Comparison of ENCODE assay signal across 8 cellular contexts in genomic region chr1:95041491-95042165, GRCh38. TPM values are rescaled to one million over a fixed set of nuclear protein-coding genes. Genes with fewer than 3 reads are reported as not detected.
A peak's percentile ranks its signal among the peaks of the same experiment; 100 is the strongest.
DNase-seq lines count a peak whose midpoint lies in the region; ATAC-seq and TF ChIP-seq lines count a peak whose summit lies in the region.
"Had no signal": no experiment of that assay in that cellular context is flagged by ENCODE, and none has a peak within 500 bp of the region (broad histone marks: within the 10 kb centered on the region; RNA-seq: fewer than 3 reads in every experiment).

No MANE protein-coding gene starts in this region.

- no peaks in the 10 kb centered on the region for H3K36me3 ChIP-seq in kidney epithelial cell (ENCODE audit: control insufficient read depth, insufficient read depth, low read length)

- no peaks in the 10 kb centered on the region for H3K27me3 Mint-ChIP-seq in MCF 10A (ENCODE audit: insufficient read depth, unreplicated experiment)
- H3K27me3 Mint-ChIP-seq: stimulated activated naive CD8-positive, alpha-beta T cell treated with anti-CD3 and anti-CD28 coated beads, Interleukin-15, Interleukin-2, amounts not matched to agents 100 ng/mL and 50 ng/mL, for 24 hours had no signal

- CTCF ChIA-PET in MCF 10A (lab: Yijun Ruan, JAX) = interaction anchor here (0.6 to 5.3 kb wide), 48 partner anchors 9 to 1497 kb away, joined by 3 to 192 read pairs (median 4); partner anchors contain the start of gene RWDD3

- intact Hi-C loops in MCF 10A (cut with micrococcal nuclease) = loop anchor here (1.0 to 5.0 kb wide), 3 partner anchors 115 to 499 kb away; partner anchors contain the start of gene F3

- DNase-seq in GM12865 (ENCODE audit: low read depth) (peak; percentile 55), NCI-H526 (lab: John Stamatoyannopoulos, UW) (peak; percentile 66 to 83), MCF 10A (ENCODE audit: unreplicated experiment) (peak; percentile 79), kidney epithelial cell (ENCODE audit: low read depth) (peak; percentile 54)

- H3K27ac Mint-ChIP-seq in MCF 10A (ENCODE audit: low read depth, unreplicated experiment) = no peak overlapping the region
- H3K27ac Mint-ChIP-seq: stimulated activated naive CD8-positive, alpha-beta T cell treated with anti-CD3 and anti-CD28 coated beads, Interleukin-15, Interleukin-2, amounts not matched to agents 100 ng/mL and 50 ng/mL, for 24 hours had no signal

- H3K27me3 ChIP-seq in kidney epithelial cell (ENCODE audit: control insufficient read depth, insufficient read depth, low read length) = no peaks in the 10 kb centered on the region

- peak; percentile 42 for TF ChIP-seq CTCF in GM12865 (IDR thresholded peaks at IDR 0.05; ENCODE audit: insufficient read depth, low read depth, low read length, missing control alignments)
- TF ChIP-seq CTCF in MCF 10A (IDR thresholded peaks at IDR 0.05; ENCODE audit: unreplicated experiment) = peak; percentile 74
- TF ChIP-seq CTCF in kidney epithelial cell (IDR thresholded peaks at IDR 0.05; ENCODE audit: insufficient read depth, low read length, poor library complexity, severe bottlenecking) = peak; percentile 80

- H3K27ac ChIP-seq in temporal lobe (ENCODE audit: low read depth, low read length) = peak overlapping the region; percentile 19

- no peak overlapping the region for H3K4me3 Mint-ChIP-seq in MCF 10A (ENCODE audit: unreplicated experiment)
- H3K4me3 Mint-ChIP-seq: stimulated activated naive CD8-positive, alpha-beta T cell treated with anti-CD3 and anti-CD28 coated beads, Interleukin-15, Interleukin-2, amounts not matched to agents 100 ng/mL and 50 ng/mL, for 24 hours had no signal

- peaks cover 10% of the 10 kb centered on the region for H3K4me1 Mint-ChIP-seq in MCF 10A (ENCODE audit: insufficient read depth, unreplicated experiment)

- no peaks in the 10 kb centered on the region for H3K36me3 Mint-ChIP-seq in MCF 10A (ENCODE audit: insufficient read depth, unreplicated experiment)

- H3K4me3 ChIP-seq in GM12865 (ENCODE audit: low read depth, low read length) = no peak overlapping the region
- no peak overlapping the region for H3K4me3 ChIP-seq in kidney epithelial cell (ENCODE audit: low read depth, low read length)

- BruUV-seq in MCF 10A (replicated peaks; lab: Mats Ljungman, UMichigan) = no TSS peak

- no peaks in the 10 kb centered on the region for H3K9me3 Mint-ChIP-seq in MCF 10A (ENCODE audit: unreplicated experiment)
- H3K9me3 Mint-ChIP-seq: stimulated activated naive CD8-positive, alpha-beta T cell treated with anti-CD3 and anti-CD28 coated beads, Interleukin-15, Interleukin-2, amounts not matched to agents 100 ng/mL and 50 ng/mL, for 24 hours had no signal

- POLR2A ChIA-PET in MCF 10A (lab: Yijun Ruan, JAX) = interaction anchor here (0.6 to 3.0 kb wide), 11 partner anchors 23 to 515 kb away, joined by 3 to 58 read pairs (median 4); partner anchors contain the start of genes ALG14 and RWDD3

- peak; percentile 57 for ATAC-seq in HG03159 (IDR thresholded peaks at IDR 0.05; ENCODE audit: unreplicated experiment)
- no peak for ATAC-seq in GM21717 (IDR thresholded peaks at IDR 0.05; ENCODE audit: unreplicated experiment)

RNA-seq across cellular contexts. Expression of gene ALG14, which starts 31.1 kb away (rescaled TPM):
- 13.0 and 15.5 TPM in 2 replicates for total RNA-seq in MCF 10A (2022)
- total RNA-seq in kidney epithelial cell = 0.92 and 1.0 TPM in 2 replicates
- 1.5 TPM for total RNA-seq in temporal lobe
